14 cellular contexts compared by ENCODE assay signal in genomic region chr7:24905996-24906770, GRCh38.
DNase-seq lines count a peak whose midpoint lies in the region; ATAC-seq and TF ChIP-seq lines count a peak whose summit lies in the region.
"Had no signal": no experiment of that assay in that cellular context is flagged by ENCODE, and none has a peak within 500 bp of the region (broad histone marks: within the 10 kb centered on the region; RNA-seq: fewer than 3 reads in every experiment).

No MANE protein-coding gene starts in this region.

- 83% methylated on average over 3 of the region's 4 CpGs for WGBS in mesenchymal stem cell

- peak overlapping the region in 1 of 2 experiments; percentile 75 for H3K18ac ChIP-seq in mesenchymal stem cell (ENCODE audit: low read depth in 1 of 2, low read length in 2 of 2)

- H2BK120ac ChIP-seq in mesenchymal stem cell (ENCODE audit: low read depth, low read length) = no peak overlapping the region

- H2BK5ac ChIP-seq in mesenchymal stem cell (ENCODE audit: low read depth, low read length, poor library complexity, severe bottlenecking) = no peak overlapping the region

- H3K36me3 ChIP-seq in Loucy (ENCODE audit: insufficient read depth, low read length) = no peaks in the 10 kb centered on the region
- H3K36me3 ChIP-seq in mesenchymal stem cell (ENCODE audit: control insufficient read depth in 1 of 2, insufficient read depth in 2 of 2, low read depth in 1 of 2, low read length in 2 of 2) = no peaks in the 10 kb centered on the region

- no peaks in the 10 kb centered on the region for H3K27me3 ChIP-seq in Loucy (ENCODE audit: insufficient read depth, low read length, poor library complexity, severe bottlenecking)
- no peaks in the 10 kb centered on the region for H3K27me3 ChIP-seq in mesenchymal stem cell (ENCODE audit: control insufficient read depth in 1 of 2, insufficient read depth in 1 of 2, low read length in 2 of 2)

- H3F3A ChIP-seq in Loucy (ENCODE audit: low read depth) = peaks cover 16% of the 10 kb centered on the region

- ATAC-seq in activated CD8-positive, alpha-beta T cell treated with anti-CD3 and anti-CD28 coated beads for 36 hours = peak; percentile 15
- no peak for ATAC-seq in activated CD8-positive, alpha-beta T cell treated with anti-CD3 and anti-CD28 coated beads, Interleukin-2, amount 10 ng/mL, durations not matched to agents 7 days and 5 days
- ATAC-seq in HG03469 (IDR thresholded peaks at IDR 0.05; ENCODE audit: unreplicated experiment) (no peak), HG03175 (IDR thresholded peaks at IDR 0.05; ENCODE audit: unreplicated experiment) (no peak)
- ATAC-seq: activated CD8-positive, alpha-beta memory T cell treated with anti-CD3 and anti-CD28 coated beads, Interleukin-2, amount 10 ng/mL, durations not matched to agents 7 days and 5 days had no signal

- peaks cover 51% of the 10 kb centered on the region for H3K4me1 Mint-ChIP-seq in activated CD8-positive, alpha-beta T cell treated with anti-CD3 and anti-CD28 coated beads for 36 hours (ENCODE audit: low read depth)
- peaks cover 41% of the 10 kb centered on the region for H3K4me1 Mint-ChIP-seq in activated CD8-positive, alpha-beta T cell treated with anti-CD3 and anti-CD28 coated beads, Interleukin-2, amount 10 ng/mL, durations not matched to agents 7 days and 5 days (ENCODE audit: low read depth)
- peaks cover 37% of the 10 kb centered on the region for H3K4me1 Mint-ChIP-seq in activated naive CD8-positive, alpha-beta T cell treated with anti-CD3 and anti-CD28 coated beads for 36 hours

- H4K20me1 ChIP-seq in Loucy (ENCODE audit: insufficient read depth, low read length, poor library complexity, severe bottlenecking) = no peaks in the 10 kb centered on the region

- TF ChIP-seq CTCF in activated CD8-positive, alpha-beta T cell treated with anti-CD3 and anti-CD28 coated beads for 36 hours (IDR thresholded peaks at IDR 0.05) = no peak
- no peak for TF ChIP-seq CTCF in Loucy (conservative IDR thresholded peaks at IDR 0.05; ENCODE audit: low read length)

- intact Hi-C loops in activated CD8-positive, alpha-beta T cell treated with anti-CD3 and anti-CD28 coated beads for 36 hours (cut with micrococcal nuclease) = loop anchor here (2.0 to 10.0 kb wide), 5 partner anchors 15 to 159 kb away; no protein-coding TSS in a partner anchor

- H3K79me2 ChIP-seq in Loucy (ENCODE audit: insufficient read depth, low read length) = peaks cover 90% of the 10 kb centered on the region

- no peak overlapping the region for H4K8ac ChIP-seq in mesenchymal stem cell (ENCODE audit: low read length)

- peak; percentile 46 for DNase-seq in activated CD8-positive, alpha-beta T cell treated with anti-CD3 and anti-CD28 coated beads for 36 hours
- no peak for DNase-seq in activated CD8-positive, alpha-beta T cell treated with anti-CD3 and anti-CD28 coated beads, Interleukin-2, amount 10 ng/mL, durations not matched to agents 7 days and 5 days
- DNase-seq in activated naive CD8-positive, alpha-beta T cell treated with anti-CD3 and anti-CD28 coated beads for 36 hours = no peak
- DNase-seq in mesenchymal stem cell = no peak
- no peak for DNase-seq in GOT3 (lab: John Stamatoyannopoulos, UW)
- DNase-seq: activated CD8-positive, alpha-beta memory T cell treated with anti-CD3 and anti-CD28 coated beads, Interleukin-2, amount 10 ng/mL, durations not matched to agents 7 days and 5 days; immature natural killer cell; NCI-H1105; NCI-H446 treated with DMSO at 0.1 percent for 48 hours had no signal

- H3K4me1 ChIP-seq in Loucy (ENCODE audit: insufficient read depth, low read length, poor library complexity, severe bottlenecking) = peaks cover 91% of the 10 kb centered on the region
- H3K4me1 ChIP-seq in mesenchymal stem cell (ENCODE audit: control insufficient read depth, insufficient read depth, low read depth, low read length) = peaks cover 9% of the 10 kb centered on the region

- peak overlapping the region; percentile 94 for H3K4me2 ChIP-seq in Loucy (ENCODE audit: low read depth, low read length, poor library complexity, severe bottlenecking)
- H3K4me2 ChIP-seq in mesenchymal stem cell (ENCODE audit: low read length, poor library complexity, severe bottlenecking) = no peak overlapping the region

- no peaks in the 10 kb centered on the region for H3K27me3 Mint-ChIP-seq in activated CD8-positive, alpha-beta T cell treated with anti-CD3 and anti-CD28 coated beads for 36 hours
- no peaks in the 10 kb centered on the region for H3K27me3 Mint-ChIP-seq in activated CD8-positive, alpha-beta T cell treated with anti-CD3 and anti-CD28 coated beads, Interleukin-2, amount 10 ng/mL, durations not matched to agents 7 days and 5 days (ENCODE audit: low read depth)
- H3K27me3 Mint-ChIP-seq in activated naive CD8-positive, alpha-beta T cell treated with anti-CD3 and anti-CD28 coated beads for 36 hours = no peaks in the 10 kb centered on the region
- H3K27me3 Mint-ChIP-seq: activated CD8-positive, alpha-beta memory T cell treated with anti-CD3 and anti-CD28 coated beads, Interleukin-2, amount 10 ng/mL, durations not matched to agents 7 days and 5 days had no signal

- peak overlapping the region; percentile 88 for H2AK5ac ChIP-seq in mesenchymal stem cell (ENCODE audit: low read length, severe bottlenecking)

- no peak overlapping the region for H4K91ac ChIP-seq in mesenchymal stem cell (ENCODE audit: low read length)

- H3K14ac ChIP-seq in mesenchymal stem cell (ENCODE audit: low read length in 2 of 2) = no peak overlapping the region

- H3K9me3 ChIP-seq in Loucy (ENCODE audit: insufficient read depth, low read depth, low read length) (no peaks in the 10 kb centered on the region), mesenchymal stem cell (ENCODE audit: control insufficient read depth, low read length) (no peaks in the 10 kb centered on the region)

- H3K27ac Mint-ChIP-seq in activated CD8-positive, alpha-beta T cell treated with anti-CD3 and anti-CD28 coated beads for 36 hours = no peak overlapping the region
- no peak overlapping the region for H3K27ac Mint-ChIP-seq in activated CD8-positive, alpha-beta T cell treated with anti-CD3 and anti-CD28 coated beads, Interleukin-2, amount 10 ng/mL, durations not matched to agents 7 days and 5 days
- H3K27ac Mint-ChIP-seq in activated naive CD8-positive, alpha-beta T cell treated with anti-CD3 and anti-CD28 coated beads for 36 hours = no peak overlapping the region
- H3K27ac Mint-ChIP-seq: activated CD8-positive, alpha-beta memory T cell treated with anti-CD3 and anti-CD28 coated beads, Interleukin-2, amount 10 ng/mL, durations not matched to agents 7 days and 5 days; stimulated activated effector memory CD8-positive, alpha-beta T cell treated with anti-CD3 and anti-CD28 coated beads, Interleukin-12 subunit alpha, Interleukin-12 subunit beta, amount 100 ng/mL, for 72 hours had no signal

- POLR2A ChIA-PET in activated CD8-positive, alpha-beta T cell treated with anti-CD3 and anti-CD28 coated beads for 36 hours (lab: Charles Lee) = interaction anchor here (0.8 to 1.3 kb wide), 2 partner anchors 20 to 75 kb away, joined by 4 read pairs; no protein-coding TSS in a partner anchor
- POLR2A ChIA-PET in activated CD8-positive, alpha-beta T cell treated with anti-CD3 and anti-CD28 coated beads, Interleukin-2, amount 10 ng/mL, durations not matched to agents 7 days and 5 days (lab: Charles Lee) = no interaction called here

- H3K9ac ChIP-seq in Loucy (ENCODE audit: low read depth, low read length, poor library complexity, severe bottlenecking) (peak overlapping the region; percentile 84), mesenchymal stem cell (ENCODE audit: low read length) (no peak overlapping the region)
- H3K9ac ChIP-seq: parathyroid adenoma had no signal

- peak overlapping the region in 1 of 2 experiments; percentile 49 for H2BK12ac ChIP-seq in mesenchymal stem cell (ENCODE audit: low read length in 2 of 2)

- H3K4me3 ChIP-seq in Loucy (ENCODE audit: low read length, poor library complexity, severe bottlenecking) = peak overlapping the region; percentile 62
- H3K4me3 ChIP-seq in mesenchymal stem cell (ENCODE audit: insufficient read depth in 1 of 2, low read depth in 1 of 2, low read length in 2 of 2) = no peak overlapping the region

- peak overlapping the region; percentile 97 for H3K27ac ChIP-seq in mesenchymal stem cell (ENCODE audit: low read length, poor library complexity, severe bottlenecking)
- H3K27ac ChIP-seq: parathyroid adenoma had no signal

- H3K23ac ChIP-seq in mesenchymal stem cell (ENCODE audit: low read length in 2 of 2) = no peak overlapping the region

- H3K36me3 Mint-ChIP-seq in activated CD8-positive, alpha-beta T cell treated with anti-CD3 and anti-CD28 coated beads for 36 hours (ENCODE audit: low read depth) = peaks cover 18% of the 10 kb centered on the region
- H3K36me3 Mint-ChIP-seq in activated CD8-positive, alpha-beta T cell treated with anti-CD3 and anti-CD28 coated beads, Interleukin-2, amount 10 ng/mL, durations not matched to agents 7 days and 5 days (ENCODE audit: low read depth) = peaks cover 26% of the 10 kb centered on the region
- peaks cover 9% of the 10 kb centered on the region for H3K36me3 Mint-ChIP-seq in activated naive CD8-positive, alpha-beta T cell treated with anti-CD3 and anti-CD28 coated beads for 36 hours

- no peaks in the 10 kb centered on the region for H3K9me2 ChIP-seq in Loucy (replicated peaks; ENCODE audit: low read depth, low read length)

- no peak overlapping the region for H3K4me3 Mint-ChIP-seq in activated CD8-positive, alpha-beta T cell treated with anti-CD3 and anti-CD28 coated beads for 36 hours
- H3K4me3 Mint-ChIP-seq in activated CD8-positive, alpha-beta T cell treated with anti-CD3 and anti-CD28 coated beads, Interleukin-2, amount 10 ng/mL, durations not matched to agents 7 days and 5 days = no peak overlapping the region
- H3K4me3 Mint-ChIP-seq in activated naive CD8-positive, alpha-beta T cell treated with anti-CD3 and anti-CD28 coated beads for 36 hours = peak overlapping the region; percentile 24
- H3K4me3 Mint-ChIP-seq: activated CD8-positive, alpha-beta memory T cell treated with anti-CD3 and anti-CD28 coated beads, Interleukin-2, amount 10 ng/mL, durations not matched to agents 7 days and 5 days; stimulated activated effector memory CD8-positive, alpha-beta T cell treated with anti-CD3 and anti-CD28 coated beads, Interleukin-12 subunit alpha, Interleukin-12 subunit beta, amount 100 ng/mL, for 72 hours had no signal

- no peak overlapping the region for H3K4ac ChIP-seq in mesenchymal stem cell (ENCODE audit: low read depth in 1 of 2, low read length in 2 of 2)

- H3K9me3 Mint-ChIP-seq in activated CD8-positive, alpha-beta T cell treated with anti-CD3 and anti-CD28 coated beads for 36 hours = no peaks in the 10 kb centered on the region
- H3K9me3 Mint-ChIP-seq in activated CD8-positive, alpha-beta T cell treated with anti-CD3 and anti-CD28 coated beads, Interleukin-2, amount 10 ng/mL, durations not matched to agents 7 days and 5 days (ENCODE audit: insufficient read depth) = no peaks in the 10 kb centered on the region
- peaks cover 5% of the 10 kb centered on the region for H3K9me3 Mint-ChIP-seq in activated naive CD8-positive, alpha-beta T cell treated with anti-CD3 and anti-CD28 coated beads for 36 hours
- H3K9me3 Mint-ChIP-seq: immature natural killer cell; stimulated activated effector memory CD8-positive, alpha-beta T cell treated with anti-CD3 and anti-CD28 coated beads, Interleukin-12 subunit alpha, Interleukin-12 subunit beta, amount 100 ng/mL, for 72 hours had no signal

- CTCF ChIA-PET in activated CD8-positive, alpha-beta T cell treated with anti-CD3 and anti-CD28 coated beads for 36 hours (lab: Charles Lee) = interaction anchor here (1.2 to 1.4 kb wide), 2 partner anchors 20 to 85 kb away, joined by 3 to 5 read pairs; no protein-coding TSS in a partner anchor
- CTCF ChIA-PET in activated CD8-positive, alpha-beta T cell treated with anti-CD3 and anti-CD28 coated beads, Interleukin-2, amount 10 ng/mL, durations not matched to agents 7 days and 5 days (lab: Charles Lee) = interaction anchor here (0.9 to 1.8 kb wide), 2 partner anchors 10 to 189 kb away, joined by 4 to 6 read pairs; no protein-coding TSS in a partner anchor

- peak overlapping the region; percentile 80 for H2BK15ac ChIP-seq in mesenchymal stem cell (ENCODE audit: low read depth, poor library complexity, severe bottlenecking)

- peaks cover 32% of the 10 kb centered on the region for H3K79me1 ChIP-seq in mesenchymal stem cell (replicated peaks; ENCODE audit: low read length, poor library complexity, severe bottlenecking)

- no peak overlapping the region for H2AFZ ChIP-seq in Loucy (ENCODE audit: low read length)
- H2AFZ ChIP-seq in mesenchymal stem cell (ENCODE audit: low read depth, low read length) = no peak overlapping the region
- H2AFZ ChIP-seq: parathyroid adenoma had no signal
